Comparison of ENCODE assay signal across 11 cellular contexts in genomic region chr21:37075214-37075770, GRCh38. TPM values are rescaled to one million over a fixed set of nuclear protein-coding genes. Genes with fewer than 3 reads are reported as not detected.
A peak's percentile ranks its signal among the peaks of the same experiment; 100 is the strongest.
DNase-seq lines count a peak whose midpoint lies in the region; ATAC-seq and TF ChIP-seq lines count a peak whose summit lies in the region.
"Had no signal": no experiment of that assay in that cellular context is flagged by ENCODE, and none has a peak within 500 bp of the region (broad histone marks: within the 10 kb centered on the region; RNA-seq: fewer than 3 reads in every experiment).

No MANE protein-coding gene starts in this region.

- H3K4me3 Mint-ChIP-seq in activated T-cell treated with anti-CD3 and anti-CD28 coated beads, Interleukin-2, amount 50 U/mL, for 4 hours: peak overlapping the region; percentile 90
- no peak overlapping the region for H3K4me3 Mint-ChIP-seq in CD14-positive monocyte

- intact Hi-C loops in upper lobe of right lung (cut with DNase I): no loop called here
- intact Hi-C loops in CD14-positive monocyte (cut with micrococcal nuclease): loop anchor here in 1 of 2 donors (10.0 kb wide), 1 partner anchor 290 kb away; the partner anchor contains the start of gene DYRK1A

- DNase-seq in activated T-cell treated with anti-CD3 and anti-CD28 coated beads, Interleukin-2, amount 50 U/mL, for 4 hours: no peak
- no peak for DNase-seq in activated T-cell treated with anti-CD3 and anti-CD28 coated beads, Interleukin-2, amount 50 U/mL, for 1 hour
- DNase-seq in NCI-H82 (lab: John Stamatoyannopoulos, UW) (peak; percentile 90), upper lobe of right lung (no peak), coronary artery (ENCODE audit: low spot score) (no peak), CD14-positive monocyte (ENCODE audit: low spot score) (no peak)
- DNase-seq: NCI-H1105 treated with DMSO at 0.1 percent for 48 hours, stomach had no signal

- no peak for TF ChIP-seq CTCF in upper lobe of right lung (IDR thresholded peaks at IDR 0.05)
- TF ChIP-seq CTCF in coronary artery (IDR thresholded peaks at IDR 0.05): no peak
- TF ChIP-seq CTCF in CD14-positive monocyte (IDR thresholded peaks at IDR 0.05): no peak

- H3K9ac ChIP-seq in endocrine pancreas (ENCODE audit: control insufficient read depth, insufficient read depth, low read length): no peak overlapping the region
- no peak overlapping the region for H3K9ac ChIP-seq in skeletal muscle satellite cell (ENCODE audit: low read depth, low read length)

- no peaks in the 10 kb centered on the region for H3K9me3 Mint-ChIP-seq in activated T-cell treated with anti-CD3 and anti-CD28 coated beads, Interleukin-2, amount 50 U/mL, for 4 hours
- H3K9me3 Mint-ChIP-seq in CD14-positive monocyte: no peaks in the 10 kb centered on the region

- H3K4me1 Mint-ChIP-seq in activated T-cell treated with anti-CD3 and anti-CD28 coated beads, Interleukin-2, amount 50 U/mL, for 4 hours (ENCODE audit: low read depth): peaks cover 52% of the 10 kb centered on the region
- peaks cover 45% of the 10 kb centered on the region for H3K4me1 Mint-ChIP-seq in CD14-positive monocyte

- no peak overlapping the region for H3K27ac Mint-ChIP-seq in CD14-positive monocyte

- peak overlapping the region; percentile 96 for H3K4me2 ChIP-seq in skeletal muscle satellite cell (ENCODE audit: low read length)

- peaks cover 2% of the 10 kb centered on the region for H3K36me3 Mint-ChIP-seq in activated T-cell treated with anti-CD3 and anti-CD28 coated beads, Interleukin-2, amount 50 U/mL, for 4 hours (ENCODE audit: insufficient read depth)
- no peaks in the 10 kb centered on the region for H3K36me3 Mint-ChIP-seq in CD14-positive monocyte

- H3K4me1 ChIP-seq in endocrine pancreas (ENCODE audit: control insufficient read depth, insufficient read depth, low read length) (peaks cover 7% of the 10 kb centered on the region), skeletal muscle satellite cell (ENCODE audit: control insufficient read depth, insufficient read depth, low read length) (peaks cover 17% of the 10 kb centered on the region), upper lobe of right lung (peaks cover 21% of the 10 kb centered on the region)

- no peaks in the 10 kb centered on the region for H3K9me3 ChIP-seq in endocrine pancreas (ENCODE audit: control insufficient read depth, low read length)
- no peaks in the 10 kb centered on the region for H3K9me3 ChIP-seq in skeletal muscle satellite cell (replicated peaks; ENCODE audit: low read length)
- H3K9me3 ChIP-seq in upper lobe of right lung: no peaks in the 10 kb centered on the region
- H3K9me3 ChIP-seq: stomach had no signal

- no peaks in the 10 kb centered on the region for H3K27me3 Mint-ChIP-seq in activated T-cell treated with anti-CD3 and anti-CD28 coated beads, Interleukin-2, amount 50 U/mL, for 4 hours (ENCODE audit: low read depth)
- H3K27me3 Mint-ChIP-seq in CD14-positive monocyte (ENCODE audit: low read depth in 3 of 3): peaks cover 0 to 4% (median 0%) of the 10 kb centered on the region in 3 donors

- H3K4me3 ChIP-seq in endocrine pancreas (ENCODE audit: control insufficient read depth, insufficient read depth, low read length) (peak overlapping the region; percentile 96), skeletal muscle satellite cell (ENCODE audit: low read length) (peak overlapping the region; percentile 9), upper lobe of right lung (no peak overlapping the region), coronary artery (no peak overlapping the region)

- H3K27me3 ChIP-seq in endocrine pancreas (ENCODE audit: control insufficient read depth, insufficient read depth, low read length) (no peaks in the 10 kb centered on the region), skeletal muscle satellite cell (ENCODE audit: control insufficient read depth, insufficient read depth, low read length) (no peaks in the 10 kb centered on the region), upper lobe of right lung (no peaks in the 10 kb centered on the region)
- H3K27me3 ChIP-seq: stomach had no signal

- H3K27ac ChIP-seq in upper lobe of right lung: no peak overlapping the region
- H3K27ac ChIP-seq in coronary artery: no peak overlapping the region

- ATAC-seq in activated T-cell treated with anti-CD3 and anti-CD28 coated beads, Interleukin-2, amount 50 U/mL, for 4 hours: no peak
- ATAC-seq in upper lobe of right lung: no peak
- ATAC-seq: Panc1 had no signal

- H3K36me3 ChIP-seq in endocrine pancreas (ENCODE audit: control insufficient read depth, insufficient read depth, low read length) (no peaks in the 10 kb centered on the region), skeletal muscle satellite cell (ENCODE audit: insufficient read depth, low read length) (peaks cover 2% of the 10 kb centered on the region), upper lobe of right lung (no peaks in the 10 kb centered on the region)
- H3K36me3 ChIP-seq: stomach had no signal

RNA-seq across cellular contexts. Expression of gene TTC3, which starts 2.2 kb away (rescaled TPM):
- 10 to 100 TPM; 41.9 to 46.5 (median 44.6) TPM for total RNA-seq in activated T-cell treated with anti-CD3 and anti-CD28 coated beads, Interleukin-2, amount 50 U/mL, for 4 hours
- total RNA-seq in skeletal muscle satellite cell (2012; rRNA removed): 119 and 133 TPM in 2 replicates
- 99.0 TPM for total RNA-seq in upper lobe of right lung
- 10 to 100 TPM in 1 of 2 donors, 1 to 10 TPM in 1; 9.6 to 17.9 TPM for polyA plus RNA-seq in CD14-positive monocyte

RNA-seq across cellular contexts. Expression of gene PIGP, which starts 2.4 kb away (rescaled TPM):
- 10 to 100 TPM; 14.7 to 17.8 (median 15.9) TPM for total RNA-seq in activated T-cell treated with anti-CD3 and anti-CD28 coated beads, Interleukin-2, amount 50 U/mL, for 4 hours
- 5.0 and 7.6 TPM in 2 replicates for total RNA-seq in skeletal muscle satellite cell (2012; rRNA removed)
- 28.3 TPM for total RNA-seq in upper lobe of right lung
- 10 to 100 TPM; 10.6 to 17.6 TPM for polyA plus RNA-seq in CD14-positive monocyte

Comparison
In these comparisons a context has a peak if more than half of its experiments do, and no peak if none do; other contexts are left out.
1. H3K4me3 ChIP-seq: peak in endocrine pancreas (single experiment) and skeletal muscle satellite cell (single experiment); none in upper lobe of right lung (single experiment) and coronary artery (single experiment).